ENCODE assay signal across 8 cellular contexts in genomic region chr19:10568826-10569651, GRCh38. TPM values are rescaled to one million over a fixed set of nuclear protein-coding genes. Genes with fewer than 3 reads are reported as not detected.
DNase-seq lines count a peak whose midpoint lies in the region; ATAC-seq and TF ChIP-seq lines count a peak whose summit lies in the region.

Gene CDKN2D (minus strand): TSS chr19:10568979. CDS start chr19:10568653, 326 bp downstream.

- peak within 1 kb of the TSS; percentile 94 for H3K4me3 Mint-ChIP-seq in activated naive CD4-positive, alpha-beta T cell treated with anti-CD3 and anti-CD28 coated beads for 36 hours

- WGBS in gastroesophageal sphincter (ENCODE audit: low coverage in 1 of 2), 2 donors, result 0 to 1% methylated on average over 10 to 13 of the region's 71 CpGs
- WGBS in suprapubic skin, result under 1% methylated on average over 46 of the region's 71 CpGs

- intact Hi-C loops in activated naive CD4-positive, alpha-beta T cell treated with anti-CD3 and anti-CD28 coated beads for 36 hours (cut with micrococcal nuclease), result loop anchor here (1.0 to 5.0 kb wide), 12 partner anchors 35 to 522 kb away; partner anchors contain the start of genes CARM1, SMARCA4 and TMED1

- H3K27me3 Mint-ChIP-seq in activated naive CD4-positive, alpha-beta T cell treated with anti-CD3 and anti-CD28 coated beads for 36 hours (ENCODE audit: low read depth), result no peaks in the 10 kb centered on the region

- H3K4me1 ChIP-seq in gastroesophageal sphincter (peaks cover 0 to 58% (median 28%) of the 10 kb centered on the region in 3 donors), suprapubic skin (peaks cover 50% of the 10 kb centered on the region)

- H3K9me3 ChIP-seq in gastroesophageal sphincter (no peaks in the 10 kb centered on the region), suprapubic skin (no peaks in the 10 kb centered on the region)

- TF ChIP-seq CTCF in HFF-Myc (IDR thresholded peaks at IDR 0.05; ENCODE audit: low read depth, low read length, missing control alignments) (no peak), gastroesophageal sphincter (IDR thresholded peaks at IDR 0.05) (peak in 3 of 4 experiments; percentile 58 to 87 (median 64)), suprapubic skin (IDR thresholded peaks at IDR 0.05) (peak; percentile 5 to 31)

- peaks cover 33% of the 10 kb centered on the region for H3K36me3 Mint-ChIP-seq in activated naive CD4-positive, alpha-beta T cell treated with anti-CD3 and anti-CD28 coated beads for 36 hours (ENCODE audit: low read depth)

- TF ChIP-seq POLR2A in gastroesophageal sphincter (IDR thresholded peaks at IDR 0.05) (peak; percentile 65 to 76), suprapubic skin (IDR thresholded peaks at IDR 0.05) (peak in 1 of 2 donors; percentile 48)

- peak; percentile 91 for ATAC-seq in gastroesophageal sphincter

- TF ChIP-seq EP300 in gastroesophageal sphincter (IDR thresholded peaks at IDR 0.05) (no peak), suprapubic skin (IDR thresholded peaks at IDR 0.05) (no peak)

- H3K27ac Mint-ChIP-seq in activated naive CD4-positive, alpha-beta T cell treated with anti-CD3 and anti-CD28 coated beads for 36 hours, result peak within 1 kb of the TSS; percentile 98

- H3K9me3 Mint-ChIP-seq in activated naive CD4-positive, alpha-beta T cell treated with anti-CD3 and anti-CD28 coated beads for 36 hours, result no peaks in the 10 kb centered on the region

- H3K4me1 Mint-ChIP-seq in activated naive CD4-positive, alpha-beta T cell treated with anti-CD3 and anti-CD28 coated beads for 36 hours (ENCODE audit: low read depth), result peaks cover 39% of the 10 kb centered on the region

- no peaks in the 10 kb centered on the region for H3K36me3 ChIP-seq in gastroesophageal sphincter
- no peaks in the 10 kb centered on the region for H3K36me3 ChIP-seq in suprapubic skin

- H3K4me3 ChIP-seq in HFF-Myc (replicated peaks; ENCODE audit: low read depth, low read length) (peak within 1 kb of the TSS; percentile 51), gastroesophageal sphincter (peak within 1 kb of the TSS; percentile 39 to 95), suprapubic skin (peak within 1 kb of the TSS; percentile 92)

- CTCF ChIA-PET in activated naive CD4-positive, alpha-beta T cell treated with anti-CD3 and anti-CD28 coated beads for 36 hours (lab: Charles Lee), result interaction anchor here (0.6 to 4.7 kb wide), 11 partner anchors 12 to 296 kb away, joined by 3 to 36 read pairs (median 4); no protein-coding TSS in a partner anchor

- H3K27ac ChIP-seq in gastroesophageal sphincter (peak within 1 kb of the TSS in 3 of 4 donors; percentile 92 to 93 (median 92)), suprapubic skin (peak within 1 kb of the TSS; percentile 87)

- peaks cover 4% of the 10 kb centered on the region for H3K27me3 ChIP-seq in gastroesophageal sphincter
- no peaks in the 10 kb centered on the region for H3K27me3 ChIP-seq in suprapubic skin

- DNase-seq in GM04503 (ENCODE audit: low read depth) (peak; percentile 92), HFF-Myc (ENCODE audit: extremely low read depth, low read depth) (peak; percentile 96), NAMALWA (ENCODE audit: low spot score) (peak; percentile 99), SK-N-DZ (ENCODE audit: low spot score) (peak; percentile 99), non-pigmented ciliary epithelial cell (ENCODE audit: low read depth) (peak; percentile 96), suprapubic skin (ENCODE audit: low spot score in 2 of 2) (peak; percentile 100)
- peak; percentile 100 for DNase-seq in activated naive CD4-positive, alpha-beta T cell treated with anti-CD3 and anti-CD28 coated beads for 36 hours

RNA-seq across cellular contexts. Expression of gene CDKN2D, which starts in this region (rescaled TPM):
- polyA plus RNA-seq in SK-N-DZ (2014; cell fraction: cytosol; rRNA removed), result 44.6 and 46.5 TPM in 2 replicates
- 28.8 and 30.9 TPM in 2 replicates for polyA plus RNA-seq in SK-N-DZ (2014; cell fraction: nucleus; rRNA removed)
- 10 to 100 TPM; 69.2 to 75.2 TPM for total RNA-seq in activated naive CD4-positive, alpha-beta T cell treated with anti-CD3 and anti-CD28 coated beads for 36 hours
- total RNA-seq in gastroesophageal sphincter, result 10 to 100 TPM in 2 of 4 donors, 1 to 10 TPM in 2; 5.4 to 15.9 (median 10.6) TPM
- total RNA-seq in suprapubic skin, result 10 to 100 TPM in 2 of 4 donors, 1 to 10 TPM in 2; 8.9 to 11.6 (median 10.3) TPM

Comparison
In these comparisons a context has a peak if more than half of its experiments do, and no peak if none do; other contexts are left out.
1. Peak in every context shown above with its lines: DNase-seq, ATAC-seq, H3K4me3 ChIP-seq and H3K27ac ChIP-seq.
2. RNA of gene CDKN2D (total RNA-seq): 69.2 to 75.2 TPM in activated naive CD4-positive, alpha-beta T cell treated with anti-CD3 and anti-CD28 coated beads for 36 hours; 5.4 to 15.9 TPM in gastroesophageal sphincter and 8.9 to 11.6 TPM in suprapubic skin; every median in the first group is over 4 times any median in the second.